In the genomic region with DNA sequence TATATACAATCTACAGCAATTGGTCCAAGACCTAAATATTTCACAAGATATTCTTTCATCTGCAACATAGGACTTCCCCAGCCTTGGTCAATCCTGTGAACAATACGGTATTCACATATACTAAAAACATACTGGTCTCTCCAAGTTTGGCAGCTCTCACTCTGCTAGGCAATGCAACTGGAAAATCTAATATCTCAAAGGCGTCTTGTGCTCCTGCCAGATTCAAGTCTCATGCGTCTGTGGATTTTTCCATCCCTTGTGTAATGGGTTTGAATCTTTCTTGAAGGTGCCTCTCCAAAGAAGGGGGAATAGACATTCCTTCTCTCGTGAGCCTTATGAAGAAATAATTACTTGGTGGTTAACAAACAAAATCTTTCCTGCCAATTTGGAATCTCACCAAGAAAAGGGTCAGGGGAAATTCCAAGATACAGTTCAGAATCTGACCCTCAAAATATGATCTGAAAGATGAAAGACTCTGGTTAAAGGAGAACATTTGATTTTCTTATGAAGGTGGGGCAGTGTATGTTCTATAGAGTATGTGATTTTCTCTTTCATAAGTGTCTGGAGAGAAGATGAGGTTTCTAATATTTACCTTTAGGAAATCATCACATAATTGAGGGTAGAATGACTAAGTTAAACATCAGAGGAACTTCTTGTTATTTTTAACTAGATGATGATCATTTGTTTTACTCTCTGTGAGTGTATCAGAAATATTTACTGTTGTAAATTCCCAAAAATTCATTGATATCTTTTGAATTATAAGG, we compare ENCODE assay signal across 1 cellular context.
TF ChIP-seq lines count a peak whose summit lies in the region.

No MANE protein-coding gene starts in this region.

TF ChIP-seq in SK-N-SH, 30 proteins besides CTCF, POLR2A, EP300 and RAD21:
- TF ChIP-seq, protein P1, sequence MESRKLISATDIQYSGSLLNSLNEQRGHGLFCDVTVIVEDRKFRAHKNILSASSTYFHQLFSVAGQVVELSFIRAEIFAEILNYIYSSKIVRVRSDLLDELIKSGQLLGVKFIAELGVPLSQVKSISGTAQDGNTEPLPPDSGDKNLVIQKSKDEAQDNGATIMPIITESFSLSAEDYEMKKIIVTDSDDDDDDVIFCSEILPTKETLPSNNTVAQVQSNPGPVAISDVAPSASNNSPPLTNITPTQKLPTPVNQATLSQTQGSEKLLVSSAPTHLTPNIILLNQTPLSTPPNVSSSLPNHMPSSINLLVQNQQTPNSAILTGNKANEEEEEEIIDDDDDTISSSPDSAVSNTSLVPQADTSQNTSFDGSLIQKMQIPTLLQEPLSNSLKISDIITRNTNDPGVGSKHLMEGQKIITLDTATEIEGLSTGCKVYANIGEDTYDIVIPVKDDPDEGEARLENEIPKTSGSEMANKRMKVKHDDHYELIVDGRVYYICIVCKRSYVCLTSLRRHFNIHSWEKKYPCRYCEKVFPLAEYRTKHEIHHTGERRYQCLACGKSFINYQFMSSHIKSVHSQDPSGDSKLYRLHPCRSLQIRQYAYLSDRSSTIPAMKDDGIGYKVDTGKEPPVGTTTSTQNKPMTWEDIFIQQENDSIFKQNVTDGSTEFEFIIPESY (IDR thresholded peaks at IDR 0.05; ENCODE audit: borderline replicate concordance, low read depth), result no peak
- TF ChIP-seq SIN3A (IDR thresholded peaks at IDR 0.05; ENCODE audit: borderline replicate concordance, low read depth, low read length), result no peak
- TF ChIP-seq, protein P2, sequence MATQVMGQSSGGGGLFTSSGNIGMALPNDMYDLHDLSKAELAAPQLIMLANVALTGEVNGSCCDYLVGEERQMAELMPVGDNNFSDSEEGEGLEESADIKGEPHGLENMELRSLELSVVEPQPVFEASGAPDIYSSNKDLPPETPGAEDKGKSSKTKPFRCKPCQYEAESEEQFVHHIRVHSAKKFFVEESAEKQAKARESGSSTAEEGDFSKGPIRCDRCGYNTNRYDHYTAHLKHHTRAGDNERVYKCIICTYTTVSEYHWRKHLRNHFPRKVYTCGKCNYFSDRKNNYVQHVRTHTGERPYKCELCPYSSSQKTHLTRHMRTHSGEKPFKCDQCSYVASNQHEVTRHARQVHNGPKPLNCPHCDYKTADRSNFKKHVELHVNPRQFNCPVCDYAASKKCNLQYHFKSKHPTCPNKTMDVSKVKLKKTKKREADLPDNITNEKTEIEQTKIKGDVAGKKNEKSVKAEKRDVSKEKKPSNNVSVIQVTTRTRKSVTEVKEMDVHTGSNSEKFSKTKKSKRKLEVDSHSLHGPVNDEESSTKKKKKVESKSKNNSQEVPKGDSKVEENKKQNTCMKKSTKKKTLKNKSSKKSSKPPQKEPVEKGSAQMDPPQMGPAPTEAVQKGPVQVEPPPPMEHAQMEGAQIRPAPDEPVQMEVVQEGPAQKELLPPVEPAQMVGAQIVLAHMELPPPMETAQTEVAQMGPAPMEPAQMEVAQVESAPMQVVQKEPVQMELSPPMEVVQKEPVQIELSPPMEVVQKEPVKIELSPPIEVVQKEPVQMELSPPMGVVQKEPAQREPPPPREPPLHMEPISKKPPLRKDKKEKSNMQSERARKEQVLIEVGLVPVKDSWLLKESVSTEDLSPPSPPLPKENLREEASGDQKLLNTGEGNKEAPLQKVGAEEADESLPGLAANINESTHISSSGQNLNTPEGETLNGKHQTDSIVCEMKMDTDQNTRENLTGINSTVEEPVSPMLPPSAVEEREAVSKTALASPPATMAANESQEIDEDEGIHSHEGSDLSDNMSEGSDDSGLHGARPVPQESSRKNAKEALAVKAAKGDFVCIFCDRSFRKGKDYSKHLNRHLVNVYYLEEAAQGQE (IDR thresholded peaks at IDR 0.05; ENCODE audit: low read depth, low read length), result no peak
- TF ChIP-seq, protein P3, sequence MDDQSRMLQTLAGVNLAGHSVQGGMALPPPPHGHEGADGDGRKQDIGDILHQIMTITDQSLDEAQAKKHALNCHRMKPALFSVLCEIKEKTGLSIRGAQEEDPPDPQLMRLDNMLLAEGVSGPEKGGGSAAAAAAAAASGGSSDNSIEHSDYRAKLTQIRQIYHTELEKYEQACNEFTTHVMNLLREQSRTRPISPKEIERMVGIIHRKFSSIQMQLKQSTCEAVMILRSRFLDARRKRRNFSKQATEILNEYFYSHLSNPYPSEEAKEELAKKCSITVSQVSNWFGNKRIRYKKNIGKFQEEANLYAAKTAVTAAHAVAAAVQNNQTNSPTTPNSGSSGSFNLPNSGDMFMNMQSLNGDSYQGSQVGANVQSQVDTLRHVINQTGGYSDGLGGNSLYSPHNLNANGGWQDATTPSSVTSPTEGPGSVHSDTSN (IDR thresholded peaks at IDR 0.05), result no peak
- no peak for TF ChIP-seq TAF1 (IDR thresholded peaks at IDR 0.05; ENCODE audit: borderline replicate concordance, low read depth, low read length)
- no peak for TF ChIP-seq GATA2 (CRISPR knock-in tag; IDR thresholded peaks at IDR 0.05)
- TF ChIP-seq FOXM1 (IDR thresholded peaks at IDR 0.05; ENCODE audit: low read depth), result no peak
- no peak for TF ChIP-seq YY1 (IDR thresholded peaks at IDR 0.05; ENCODE audit: low read depth)
- no peak for TF ChIP-seq CHD2 (IDR thresholded peaks at IDR 0.05; ENCODE audit: low read length, partially characterized antibody)
- TF ChIP-seq, protein P4, sequence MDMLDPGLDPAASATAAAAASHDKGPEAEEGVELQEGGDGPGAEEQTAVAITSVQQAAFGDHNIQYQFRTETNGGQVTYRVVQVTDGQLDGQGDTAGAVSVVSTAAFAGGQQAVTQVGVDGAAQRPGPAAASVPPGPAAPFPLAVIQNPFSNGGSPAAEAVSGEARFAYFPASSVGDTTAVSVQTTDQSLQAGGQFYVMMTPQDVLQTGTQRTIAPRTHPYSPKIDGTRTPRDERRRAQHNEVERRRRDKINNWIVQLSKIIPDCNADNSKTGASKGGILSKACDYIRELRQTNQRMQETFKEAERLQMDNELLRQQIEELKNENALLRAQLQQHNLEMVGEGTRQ (IDR thresholded peaks at IDR 0.05; ENCODE audit: borderline replicate concordance, low read depth, low read length), result no peak
- no peak for TF ChIP-seq NFIC (IDR thresholded peaks at IDR 0.05; ENCODE audit: borderline replicate concordance)
- TF ChIP-seq MXI1 (IDR thresholded peaks at IDR 0.05; ENCODE audit: low read depth, low read length), result no peak
- TF ChIP-seq, protein P5, sequence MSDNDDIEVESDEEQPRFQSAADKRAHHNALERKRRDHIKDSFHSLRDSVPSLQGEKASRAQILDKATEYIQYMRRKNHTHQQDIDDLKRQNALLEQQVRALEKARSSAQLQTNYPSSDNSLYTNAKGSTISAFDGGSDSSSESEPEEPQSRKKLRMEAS (IDR thresholded peaks at IDR 0.05; ENCODE audit: low read depth), result no peak
- TF ChIP-seq MEF2A (IDR thresholded peaks at IDR 0.05; ENCODE audit: borderline replicate concordance, low read depth), result no peak
- no peak for TF ChIP-seq GABPA (IDR thresholded peaks at IDR 0.05; ENCODE audit: low read depth)
- TF ChIP-seq, protein P6, sequence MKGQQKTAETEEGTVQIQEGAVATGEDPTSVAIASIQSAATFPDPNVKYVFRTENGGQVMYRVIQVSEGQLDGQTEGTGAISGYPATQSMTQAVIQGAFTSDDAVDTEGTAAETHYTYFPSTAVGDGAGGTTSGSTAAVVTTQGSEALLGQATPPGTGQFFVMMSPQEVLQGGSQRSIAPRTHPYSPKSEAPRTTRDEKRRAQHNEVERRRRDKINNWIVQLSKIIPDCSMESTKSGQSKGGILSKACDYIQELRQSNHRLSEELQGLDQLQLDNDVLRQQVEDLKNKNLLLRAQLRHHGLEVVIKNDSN (IDR thresholded peaks at IDR 0.05; ENCODE audit: borderline replicate concordance, low read depth), result no peak
